ENCODE assay signal across 3 cellular contexts in genomic region chr17:28819582-28819981, GRCh38.
TF ChIP-seq lines count a peak whose summit lies in the region.

No MANE protein-coding gene starts in this region.

TF ChIP-seq in GM23338, 12 proteins besides CTCF, POLR2A, EP300 and RAD21 (continues in another document):
- TF ChIP-seq POLR2AphosphoS5 (IDR thresholded peaks at IDR 0.05; ENCODE audit: low read depth) (no peak), STAT1 (IDR thresholded peaks at IDR 0.05; ENCODE audit: unreplicated experiment) (no peak), ZNF114 (CRISPR knock-in tag; IDR thresholded peaks at IDR 0.05) (no peak), ZNF331 (CRISPR knock-in tag; IDR thresholded peaks at IDR 0.05; ENCODE audit: low read depth) (no peak), CREB1 (CRISPR knock-in tag; IDR thresholded peaks at IDR 0.05; ENCODE audit: low read depth) (no peak), ZNF462 (CRISPR knock-in tag; IDR thresholded peaks at IDR 0.05) (no peak)

TF ChIP-seq in H1, 55 proteins besides CTCF, POLR2A, EP300 and RAD21:
- TF ChIP-seq BCL11A (IDR thresholded peaks at IDR 0.05; ENCODE audit: low read depth in 2 of 2, low read length in 2 of 2) = no peak
- no peak for TF ChIP-seq CTBP2 (IDR thresholded peaks at IDR 0.05; ENCODE audit: borderline replicate concordance, insufficient read depth, insufficient read length, low read length)
- TF ChIP-seq SUZ12 (IDR thresholded peaks at IDR 0.05; ENCODE audit: low read length) = no peak
- no peak for TF ChIP-seq CEBPB (IDR thresholded peaks at IDR 0.05; ENCODE audit: low read depth, low read length)
- no peak for TF ChIP-seq SIN3A (conservative IDR thresholded peaks at IDR 0.05 in 1 of 2, IDR thresholded peaks at IDR 0.05 in 1 of 2; ENCODE audit: low read depth in 1 of 2, low read length in 2 of 2)

TF ChIP-seq in neural cell, 6 proteins besides CTCF, POLR2A, EP300 and RAD21:
- TF ChIP-seq EZH2 (IDR thresholded peaks at IDR 0.05; ENCODE audit: borderline replicate concordance, insufficient read depth, low read length, poor library complexity, severe bottlenecking) (no peak), TAF1 (IDR thresholded peaks at IDR 0.05; ENCODE audit: low read depth) (no peak), SMC3 (conservative IDR thresholded peaks at IDR 0.05; ENCODE audit: poor library complexity) (no peak), MXI1 (conservative IDR thresholded peaks at IDR 0.05; ENCODE audit: poor library complexity, severe bottlenecking) (no peak), REST (IDR thresholded peaks at IDR 0.05; ENCODE audit: borderline replicate concordance) (no peak), POLR2AphosphoS5 (IDR thresholded peaks at IDR 0.05) (no peak)
